8 cellular contexts compared by ENCODE assay signal in the genomic region with DNA sequence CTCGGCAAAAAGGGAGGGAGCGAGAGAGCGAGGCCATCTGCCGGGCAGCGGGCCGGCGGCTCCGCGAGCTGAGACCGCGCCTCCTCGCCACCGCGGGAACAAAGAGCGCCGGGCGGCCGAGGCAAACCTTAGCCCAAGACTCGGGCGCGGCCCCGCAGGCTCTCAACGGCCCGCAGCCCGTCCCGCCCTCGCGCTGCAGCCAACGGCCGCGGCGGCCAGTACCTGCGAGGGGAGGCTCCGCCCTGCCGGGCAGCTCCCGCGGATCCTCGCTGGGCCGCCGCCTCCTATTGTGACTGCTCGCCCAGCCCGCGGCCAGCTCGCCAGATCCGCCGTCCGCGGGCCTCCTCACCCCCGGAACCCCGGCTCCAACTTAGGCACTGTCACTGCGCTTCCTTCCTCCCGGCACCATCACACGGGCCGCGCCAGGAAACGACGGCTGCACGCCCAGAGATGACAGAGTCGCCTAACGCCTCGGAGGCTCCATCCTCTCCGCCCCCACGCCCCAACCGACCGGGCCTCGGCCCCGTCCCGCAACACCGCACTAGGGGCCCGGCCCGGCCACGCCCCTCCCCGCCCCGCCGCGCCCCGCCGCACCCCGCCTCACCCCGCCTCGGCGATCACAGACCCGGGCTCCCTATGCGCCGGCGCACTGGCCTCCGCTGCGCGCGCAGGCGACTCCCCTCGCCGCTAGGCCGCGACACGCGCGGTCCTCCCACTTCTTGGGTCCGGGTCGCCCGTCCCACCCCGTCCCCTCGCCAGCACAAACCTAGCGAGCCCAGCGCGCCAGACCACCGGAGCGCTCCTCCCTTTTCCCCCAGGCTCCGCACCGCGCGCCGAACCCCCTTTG. TPM values are rescaled to one million over a fixed set of nuclear protein-coding genes. Genes with fewer than 3 reads are reported as not detected.
DNase-seq lines count a peak whose midpoint lies in the region; ATAC-seq, FAIRE-seq and TF ChIP-seq lines count a peak whose summit lies in the region.

No MANE protein-coding gene starts in this region.

- no peaks in the 10 kb centered on the region for H3K9me3 ChIP-seq in keratinocyte (ENCODE audit: control insufficient read depth, low read depth, low read length)

- peaks cover 0 to 3% of the 10 kb centered on the region in 2 experiments for H3K36me3 ChIP-seq in keratinocyte (ENCODE audit: control insufficient read depth in 2 of 2, extremely low read depth in 1 of 2, insufficient read depth in 2 of 2, low read length in 2 of 2)

- H3K4me1 ChIP-seq in keratinocyte (ENCODE audit: control insufficient read depth, extremely low read depth, insufficient read depth, low read length), result peaks cover 13% of the 10 kb centered on the region

- peak overlapping the region; percentile 75 to 96 (median 92) for H3K4me3 ChIP-seq in keratinocyte (ENCODE audit: control insufficient read depth in 2 of 3, extremely low read depth in 1 of 3, insufficient read depth in 2 of 3, low read depth in 1 of 3, low read length in 3 of 3)

- H2AFZ ChIP-seq in keratinocyte (ENCODE audit: control insufficient read depth, low read length), result peak overlapping the region; percentile 85

- H3K9me1 ChIP-seq in keratinocyte (ENCODE audit: control insufficient read depth, extremely low read depth, insufficient read depth, low read length), result no peaks in the 10 kb centered on the region

- no peak for FAIRE-seq in keratinocyte (lab: Jason Lieb, UNC)

- peak overlapping the region; percentile 64 for H3K4me2 ChIP-seq in keratinocyte (ENCODE audit: control insufficient read depth, extremely low read depth, insufficient read depth, low read depth, low read length)

- peak overlapping the region; percentile 97 for H3K27ac ChIP-seq in caudate nucleus (ENCODE audit: low read depth, low read length)
- H3K27ac ChIP-seq in keratinocyte (ENCODE audit: control insufficient read depth, insufficient read depth, low read length), result peak overlapping the region; percentile 90

- peak overlapping the region; percentile 92 for H3K9ac ChIP-seq in keratinocyte (ENCODE audit: control insufficient read depth, extremely low read depth, insufficient read depth, low read length)

- H3K27me3 ChIP-seq in keratinocyte (ENCODE audit: control insufficient read depth, extremely low read depth, insufficient read depth, low read length), result no peaks in the 10 kb centered on the region

- H4K20me1 ChIP-seq in keratinocyte (ENCODE audit: control insufficient read depth, extremely low read depth, insufficient read depth, low read length), result no peaks in the 10 kb centered on the region

- peaks cover 42% of the 10 kb centered on the region for H3K79me2 ChIP-seq in keratinocyte (ENCODE audit: control insufficient read depth, insufficient read depth, low read length)

- ATAC-seq in GM18909 (IDR thresholded peaks at IDR 0.05; ENCODE audit: poor library complexity, unreplicated experiment) (peak; percentile 64), HG03139 (IDR thresholded peaks at IDR 0.05; ENCODE audit: unreplicated experiment) (peak; percentile 68)

- DNase-seq in AG08395 (ENCODE audit: low spot score) (peak; percentile 98), NCI-H2227 treated with DMSO at 0.1 percent for 48 hours (lab: John Stamatoyannopoulos, UW) (peak; percentile 83), caudate nucleus (lab: John Stamatoyannopoulos, UW) (peak in 60 of 61 donors; percentile 37 to 96 (median 82)), keratinocyte (ENCODE audit: low read depth, low spot score) (no peak)
- DNase-seq in activated CD4-positive, CD25-positive, alpha-beta regulatory T cell (lab: John Stamatoyannopoulos, UW), result peak; percentile 79 to 87 (median 85)
- peak; percentile 79 to 91 (median 83) for DNase-seq in stimulated activated CD4-positive, alpha-beta T cell treated with anti-CD3 and anti-CD28 coated beads, Interleukin-12 subunit alpha, Interleukin-12 subunit beta, amount 100 ng/mL, for 48 hours (ENCODE audit: low read depth in 2 of 3, low spot score in 1 of 3)

- dilution Hi-C loops in keratinocyte (cut with MboI; ENCODE audit: extremely low pct_ligation_motif_present, low sequenced_read_pairs), result no loop called here

- peak in 1 of 3 experiments; percentile 40 for TF ChIP-seq CTCF in keratinocyte (optimal IDR thresholded peaks at IDR 0.05 in 1 of 3, IDR thresholded peaks at IDR 0.05 in 1 of 3, conservative IDR thresholded peaks at IDR 0.05 in 1 of 3; ENCODE audit: extremely low read depth in 1 of 3, insufficient read depth in 2 of 3, low read length in 3 of 3)

RNA-seq across cellular contexts. Expression of a gene that starts 0.5 kb away (rescaled TPM):
- 11.2 to 13.4 TPM (median 12.5 TPM) in 3 replicates for polyA plus RNA-seq in keratinocyte
- polyA plus RNA-seq in keratinocyte (2011; ENCODE audit: low read depth), result 1.9 TPM
- polyA plus RNA-seq in keratinocyte (2011; cell fraction: cytosol; rRNA removed), result 7.8 and 13.8 TPM in 2 replicates
- polyA plus RNA-seq in keratinocyte (2011; cell fraction: nucleus; rRNA removed), result 17.0 and 20.1 TPM in 2 replicates
- 6.8 and 8.1 TPM in 2 replicates for polyA plus RNA-seq in keratinocyte (2012; ENCODE audit: low replicate concordance)
- polyA minus RNA-seq in keratinocyte, result 41.5 to 44.1 TPM (median 43.2 TPM) in 3 replicates
- 10.2 TPM for polyA minus RNA-seq in keratinocyte (2011; cell fraction: cytosol; rRNA and poly(A)+ RNA removed)
- polyA minus RNA-seq in keratinocyte (2011; cell fraction: nucleus; rRNA and poly(A)+ RNA removed), result 12.2 and 21.9 TPM in 2 replicates
